15 cellular contexts compared by ENCODE assay signal in genomic region chr7:127813991-127814556, GRCh38.
"Had no signal": no experiment of that assay in that cellular context is flagged by ENCODE, and none has a peak within 500 bp of the region (broad histone marks: within the 10 kb centered on the region; RNA-seq: fewer than 3 reads in every experiment).

No MANE protein-coding gene starts in this region.

- H3K9me3 ChIP-seq: adrenal gland, heart left ventricle, neutrophil, testis had no signal

- H3K4me3 ChIP-seq: adrenal gland, heart left ventricle, lung, testis had no signal

- H3K27ac ChIP-seq: adrenal gland, heart left ventricle, neutrophil, testis had no signal

- DNase-seq: activated CD4-positive, alpha-beta memory T cell treated with anti-CD3 and anti-CD28 coated beads, Interleukin-2, amount 10 ng/mL, durations not matched to agents 7 days and 5 days; activated CD4-positive, alpha-beta T cell treated with anti-CD3 and anti-CD28 coated beads for 4 hours; activated effector memory CD4-positive, alpha-beta T cell treated with Interleukin-2 at 50 U/mL for 16 hours; activated T-cell treated with anti-CD3 and anti-CD28 coated beads, Interleukin-2, amount 50 U/mL, for 24 hours; adrenal gland; central memory CD4-positive, alpha-beta T cell; effector memory CD4-positive, alpha-beta T cell; heart left ventricle; left colon; naive thymus-derived CD8-positive, alpha-beta T cell; stimulated activated naive CD8-positive, alpha-beta T cell treated with anti-CD3 and anti-CD28 coated beads, Interleukin-15, amount 100 ng/mL, for 72 hours; T-helper 2 cell; testis had no signal

- H3K27me3 ChIP-seq: adrenal gland, heart left ventricle, neutrophil, testis had no signal

- H3K36me3 ChIP-seq: adrenal gland had no signal
